In genomic region chr2:46735108-46735691, GRCh38 we compare ENCODE assay signal across 28 cellular contexts. TPM values are rescaled to one million over a fixed set of nuclear protein-coding genes. Genes with fewer than 3 reads are reported as not detected.
DNase-seq lines count a peak whose midpoint lies in the region; ATAC-seq and TF ChIP-seq lines count a peak whose summit lies in the region.
"Had no signal": no experiment of that assay in that cellular context is flagged by ENCODE, and none has a peak within 500 bp of the region (broad histone marks: within the 10 kb centered on the region; RNA-seq: fewer than 3 reads in every experiment).

No MANE protein-coding gene starts in this region.

- ATAC-seq in GM18858 (IDR thresholded peaks at IDR 0.05; ENCODE audit: unreplicated experiment), result no peak
- ATAC-seq: activated CD4-positive, alpha-beta T cell treated with anti-CD3 and anti-CD28 coated beads for 36 hours; heart left ventricle; psoas muscle; T-cell had no signal

- H3K27ac Mint-ChIP-seq in mesothelial cell of epicardium (peak overlapping the region; percentile 3), HFFc6 (no peak overlapping the region)
- H3K27ac Mint-ChIP-seq: activated CD4-positive, alpha-beta T cell treated with anti-CD3 and anti-CD28 coated beads for 36 hours; CD4-positive, alpha-beta T cell; memory B cell; T-cell had no signal

- H3K4me3 Mint-ChIP-seq in mesothelial cell of epicardium, result no peak overlapping the region
- no peak overlapping the region; the same call in 1 of the 2 replicates for H3K4me3 Mint-ChIP-seq in HFFc6
- H3K4me3 Mint-ChIP-seq: activated CD4-positive, alpha-beta T cell treated with anti-CD3 and anti-CD28 coated beads for 36 hours; CD4-positive, alpha-beta T cell; memory B cell; T-cell had no signal

- peaks cover 9% of the 10 kb centered on the region for H3K36me3 Mint-ChIP-seq in mesothelial cell of epicardium
- peaks cover 59% of the 10 kb centered on the region for H3K36me3 Mint-ChIP-seq in HFFc6 (ENCODE audit: low read depth)

- H3K4me1 Mint-ChIP-seq in mesothelial cell of epicardium, result no peaks in the 10 kb centered on the region
- peaks cover 84% of the 10 kb centered on the region for H3K4me1 Mint-ChIP-seq in HFFc6 (ENCODE audit: low read depth)

- TF ChIP-seq CTCF in mesothelial cell of epicardium (IDR thresholded peaks at IDR 0.05; ENCODE audit: unreplicated experiment) (no peak), HFFc6 (IDR thresholded peaks at IDR 0.05) (no peak)

- H3K9me3 Mint-ChIP-seq in mesothelial cell of epicardium (peaks cover 7% of the 10 kb centered on the region), HFFc6 (no peaks in the 10 kb centered on the region)
- H3K9me3 Mint-ChIP-seq: CD4-positive, alpha-beta T cell had no signal

- DNase-seq in NCI-H1417 (lab: John Stamatoyannopoulos, UW) (peak in 2 of 3 experiments; percentile 15 to 74), NCI-H1417 treated with DMSO at 0.1 percent for 48 hours (lab: John Stamatoyannopoulos, UW) (no peak), NCI-H146 treated with DMSO at 0.1 percent for 48 hours (lab: John Stamatoyannopoulos, UW; ENCODE audit: unreplicated experiment) (peak; percentile 52), NCI-H748 (lab: John Stamatoyannopoulos, UW; ENCODE audit: unreplicated experiment) (peak; percentile 47), mesothelial cell of epicardium (ENCODE audit: low spot score in 2 of 2, unreplicated experiment in 2 of 2) (no peak), HFFc6 (no peak)
- DNase-seq in stimulated activated naive CD4-positive, alpha-beta T cell treated with Interleukin-2 at 50 U/mL for 16 hours (lab: John Stamatoyannopoulos, UW), result no peak
- DNase-seq: 8988T; activated CD4-positive, alpha-beta T cell treated with anti-CD3 and anti-CD28 coated beads for 36 hours; activated CD8-positive, alpha-beta memory T cell treated with anti-CD3 and anti-CD28 coated beads for 24 hours; activated naive CD4-positive, alpha-beta T cell; activated T-cell treated with anti-CD3 and anti-CD28 coated beads, Interleukin-2, amount 50 U/mL, for 48 hours; brain microvascular endothelial cell; CD4-positive, alpha-beta T cell; DMS153; effector CD8-positive, alpha-beta T cell; foreskin fibroblast; GDM1; heart left ventricle; Kasumi-1; MV-4-11; NCI-H226; nucleus accumbens; psoas muscle; T-cell; trophoblast cell had no signal

- no peaks in the 10 kb centered on the region for H3K27me3 Mint-ChIP-seq in mesothelial cell of epicardium (ENCODE audit: low read depth)
- peaks cover 4% of the 10 kb centered on the region; the same call in 1 of the 2 replicates for H3K27me3 Mint-ChIP-seq in HFFc6 (ENCODE audit: insufficient read depth)
- H3K27me3 Mint-ChIP-seq: activated CD4-positive, alpha-beta T cell treated with anti-CD3 and anti-CD28 coated beads for 36 hours; CD4-positive, alpha-beta T cell; memory B cell; T-cell had no signal

RNA-seq across cellular contexts. Expression of gene SOCS5, which starts 36.1 kb away (rescaled TPM):
- total RNA-seq in mesothelial cell of epicardium, result 28.3 to 30.9 TPM (median 30.0 TPM) in 3 replicates
- total RNA-seq in HFFc6 (2021; fragmentation: NEBNext Ultra II Directional; extraction: Animal tissue kit (Norgen Biotek cat#: 25700)), result 10 to 100 TPM; 74.7 to 91.4 (median 87.9) TPM

Comparison
In these comparisons a context has a peak if more than half of its experiments do, and no peak if none do; other contexts are left out.
1. DNase-seq: peak in NCI-H1417 (2 of 3), NCI-H146 treated with DMSO at 0.1 percent for 48 hours (single experiment) and NCI-H748 (single experiment); none in NCI-H1417 treated with DMSO at 0.1 percent for 48 hours (single experiment), mesothelial cell of epicardium (0 of 2), HFFc6 (single experiment) and stimulated activated naive CD4-positive, alpha-beta T cell treated with Interleukin-2 at 50 U/mL for 16 hours (single experiment).